19 cellular contexts compared by ENCODE assay signal in the genomic region with DNA sequence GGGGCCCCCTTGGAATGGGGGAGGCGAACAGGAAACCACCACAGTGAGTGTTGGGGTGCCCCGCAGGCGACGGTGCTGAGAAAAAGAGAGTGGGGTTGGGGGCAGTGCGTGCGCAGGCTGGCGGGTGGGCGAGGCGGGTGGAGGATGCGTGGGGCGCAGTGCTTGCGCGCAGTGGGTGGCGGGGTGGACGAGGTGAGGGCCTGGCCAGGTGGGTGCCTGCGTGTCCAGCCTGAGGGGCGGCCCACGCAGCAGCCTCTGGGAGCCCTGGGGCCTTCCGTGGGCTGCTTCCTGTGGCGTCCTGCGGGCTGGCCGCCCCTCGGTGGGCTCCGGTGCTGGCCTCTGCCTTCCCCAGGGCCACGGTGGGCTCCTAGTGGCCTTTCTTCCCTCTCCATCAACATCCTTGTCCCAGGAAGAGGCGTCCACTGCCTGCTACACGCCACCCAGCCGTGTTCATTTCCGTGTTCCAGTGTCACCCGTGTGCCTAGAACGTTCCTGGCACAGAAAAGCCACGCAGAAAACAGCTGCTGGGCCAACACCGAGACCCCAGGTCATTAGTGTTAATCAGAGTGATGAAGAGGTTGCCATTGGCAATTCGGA.
"Had no signal": no experiment of that assay in that cellular context is flagged by ENCODE, and none has a peak within 500 bp of the region (broad histone marks: within the 10 kb centered on the region; RNA-seq: fewer than 3 reads in every experiment).

No MANE protein-coding gene starts in this region.

- H3K9me3 Mint-ChIP-seq: activated naive CD4-positive, alpha-beta T cell treated with anti-CD3 and anti-CD28 coated beads, Interleukin-2, amount 10 ng/mL, durations not matched to agents 7 days and 5 days; activated naive CD8-positive, alpha-beta T cell treated with anti-CD3 and anti-CD28 coated beads, Interleukin-2, amount 50 U/mL, for 24 hours; central memory CD8-positive, alpha-beta T cell; naive B cell had no signal

- DNase-seq: activated CD4-positive, alpha-beta T cell treated with anti-CD3 and anti-CD28 coated beads for 36 hours; activated CD4-positive, alpha-beta T cell treated with anti-CD3 and anti-CD28 coated beads, Interleukin-2, amount 50 U/mL, for 48 hours; activated naive CD4-positive, alpha-beta T cell treated with anti-CD3 and anti-CD28 coated beads, Interleukin-2, amount 10 ng/mL, durations not matched to agents 7 days and 5 days; activated naive CD8-positive, alpha-beta T cell treated with anti-CD3 and anti-CD28 coated beads, Interleukin-2, amount 50 U/mL, for 24 hours; colonic mucosa; hypothalamus; islet precursor cell; left colon; mucosa of descending colon; naive B cell; stimulated activated naive CD4-positive, alpha-beta T cell treated with Interleukin-2 at 50 U/mL for 16 hours; SW 1271; T-helper 2 cell; WERI-Rb-1 had no signal

- H3K9me3 ChIP-seq: ascending aorta, colonic mucosa, mucosa of descending colon, spleen, suprapubic skin had no signal

- ATAC-seq: activated CD4-positive, alpha-beta T cell treated with anti-CD3 and anti-CD28 coated beads for 36 hours; activated naive CD8-positive, alpha-beta T cell treated with anti-CD3 and anti-CD28 coated beads, Interleukin-2, amount 50 U/mL, for 24 hours; left colon; mucosa of descending colon had no signal

- H3K36me3 ChIP-seq: ascending aorta, colonic mucosa, suprapubic skin had no signal

- H3K4me3 ChIP-seq: ascending aorta, colonic mucosa, mucosa of descending colon, spleen, suprapubic skin had no signal

- H3K36me3 Mint-ChIP-seq: naive B cell had no signal

- H3K27ac Mint-ChIP-seq: activated CD4-positive, alpha-beta T cell treated with anti-CD3 and anti-CD28 coated beads for 36 hours; activated naive CD4-positive, alpha-beta T cell treated with anti-CD3 and anti-CD28 coated beads, Interleukin-2, amount 10 ng/mL, durations not matched to agents 7 days and 5 days; activated naive CD8-positive, alpha-beta T cell treated with anti-CD3 and anti-CD28 coated beads, Interleukin-2, amount 50 U/mL, for 24 hours had no signal

- H3K27ac ChIP-seq: ascending aorta, colonic mucosa, parathyroid adenoma, spleen, suprapubic skin, WERI-Rb-1 had no signal

- H3K27me3 ChIP-seq: ascending aorta, colonic mucosa, spleen, suprapubic skin had no signal

- H3K4me3 Mint-ChIP-seq: activated CD4-positive, alpha-beta T cell treated with anti-CD3 and anti-CD28 coated beads for 36 hours; activated naive CD4-positive, alpha-beta T cell treated with anti-CD3 and anti-CD28 coated beads, Interleukin-2, amount 10 ng/mL, durations not matched to agents 7 days and 5 days; activated naive CD8-positive, alpha-beta T cell treated with anti-CD3 and anti-CD28 coated beads, Interleukin-2, amount 50 U/mL, for 24 hours; central memory CD8-positive, alpha-beta T cell; naive B cell had no signal

- H3K27me3 Mint-ChIP-seq: activated CD4-positive, alpha-beta T cell treated with anti-CD3 and anti-CD28 coated beads for 36 hours; activated naive CD4-positive, alpha-beta T cell treated with anti-CD3 and anti-CD28 coated beads, Interleukin-2, amount 10 ng/mL, durations not matched to agents 7 days and 5 days; activated naive CD8-positive, alpha-beta T cell treated with anti-CD3 and anti-CD28 coated beads, Interleukin-2, amount 50 U/mL, for 24 hours; central memory CD8-positive, alpha-beta T cell had no signal

- H3K4me1 ChIP-seq: colonic mucosa, parathyroid adenoma had no signal
